10 cellular contexts compared by ENCODE assay signal in genomic region chr6:151475653-151476523, GRCh38. TPM values are rescaled to one million over a fixed set of nuclear protein-coding genes. Genes with fewer than 3 reads are reported as not detected.
DNase-seq lines count a peak whose midpoint lies in the region; ATAC-seq, FAIRE-seq and TF ChIP-seq lines count a peak whose summit lies in the region.
"Had no signal": no experiment of that assay in that cellular context is flagged by ENCODE, and none has a peak within 500 bp of the region (broad histone marks: within the 10 kb centered on the region; RNA-seq: fewer than 3 reads in every experiment).

No MANE protein-coding gene starts in this region.

- H3K4me3 Mint-ChIP-seq in natural killer cell treated with Interleukin-12 subunit alpha and Interleukin-12 subunit beta and Interleukin-15 and Interleukin-18, amount 100 ng/mL, for 72 hours: peak overlapping the region; percentile 48
- H3K4me3 Mint-ChIP-seq: central memory CD8-positive, alpha-beta T cell had no signal

- H2AFZ ChIP-seq in GM23248: peak overlapping the region; percentile 86
- H2AFZ ChIP-seq in endothelial cell of umbilical vein (ENCODE audit: low read depth, low read length): peak overlapping the region; percentile 18

- no peaks in the 10 kb centered on the region for H3K9me2 ChIP-seq in GM23248 (ENCODE audit: insufficient read depth)

- POLR2A ChIA-PET in endothelial cell of umbilical vein (lab: Charles Lee): no interaction called here

- H4K20me1 ChIP-seq in GM23248 (ENCODE audit: insufficient read depth): no peaks in the 10 kb centered on the region
- no peaks in the 10 kb centered on the region for H4K20me1 ChIP-seq in endothelial cell of umbilical vein (replicated peaks; ENCODE audit: control insufficient read depth, extremely low read depth, insufficient read depth, low read length)
- H4K20me1 ChIP-seq: BLaER1 treated with 17β-estradiol and CSF1 and Interleukin-3, amounts not matched to agents 10 nM and 100 nM had no signal

- DNase-seq in DMS79 treated with DMSO at 0.1 percent for 48 hours (lab: John Stamatoyannopoulos, UW) (peak; percentile 12), DMS79 (lab: John Stamatoyannopoulos, UW) (no peak), GM23248 (peak; percentile 77), NCI-H1105 treated with DMSO at 0.1 percent for 48 hours (lab: John Stamatoyannopoulos, UW) (peak; percentile 65), endothelial cell of umbilical vein (ENCODE audit: low read depth, low spot score) (peak; percentile 50)
- DNase-seq in natural killer cell treated with Interleukin-12 subunit alpha and Interleukin-12 subunit beta and Interleukin-15 and Interleukin-18, amount 100 ng/mL, for 72 hours (ENCODE audit: low spot score): no peak

- WGBS in GM23248 (ENCODE audit: low coverage in 1 of 2, low lambda C conversion rate in 2 of 2, missing lambda C conversion rate in 2 of 2), 2 experiments: 17 to 23% methylated on average over 16 of the region's 16 CpGs

- TF ChIP-seq POLR2A in endothelial cell of umbilical vein (IDR thresholded peaks at IDR 0.05; ENCODE audit: low read depth, low read length): no peak

- peak; percentile 82 for TF ChIP-seq CTCF in VCaP (conservative IDR thresholded peaks at IDR 0.05)
- TF ChIP-seq CTCF in endothelial cell of umbilical vein (IDR thresholded peaks at IDR 0.05; ENCODE audit: extremely low read depth in 1 of 2, insufficient read depth in 1 of 2, low read depth in 1 of 2, low read length in 2 of 2): peak; percentile 53 to 62

- H3K4me3 ChIP-seq in GM23248: peak overlapping the region; percentile 50; the same call in 1 of the 2 replicates
- H3K4me3 ChIP-seq in endothelial cell of umbilical vein (replicated peaks in 1 of 3; ENCODE audit: insufficient read depth in 1 of 3, low read depth in 1 of 3, low read length in 3 of 3): no peak overlapping the region
- H3K4me3 ChIP-seq: BLaER1 treated with 17β-estradiol and CSF1 and Interleukin-3, amounts not matched to agents 10 nM and 100 nM had no signal

- no peaks in the 10 kb centered on the region for H3K27me3 ChIP-seq in GM23248 (replicated peaks; ENCODE audit: insufficient read depth)
- no peaks in the 10 kb centered on the region for H3K27me3 ChIP-seq in endothelial cell of umbilical vein (ENCODE audit: control insufficient read depth in 2 of 2, insufficient read depth in 2 of 2, low read length in 2 of 2)
- H3K27me3 ChIP-seq: BLaER1 treated with 17β-estradiol and CSF1 and Interleukin-3, amounts not matched to agents 10 nM and 100 nM had no signal

- H3K9me1 ChIP-seq in endothelial cell of umbilical vein (replicated peaks; ENCODE audit: control insufficient read depth, extremely low read depth, insufficient read depth, low read length): no peaks in the 10 kb centered on the region

- CTCF ChIA-PET in endothelial cell of umbilical vein (lab: Charles Lee): interaction anchor here (0.6 to 2.1 kb wide), 6 partner anchors 10 to 584 kb away, joined by 3 to 6 read pairs (median 4); partner anchors contain the start of gene RMND1

- peak; percentile 82 for FAIRE-seq in endothelial cell of umbilical vein (lab: Jason Lieb, UNC)

- intact Hi-C loops in endothelial cell of umbilical vein (cut with micrococcal nuclease): loop anchor here (1.0 to 10.0 kb wide), 3 partner anchors 35 to 581 kb away; no protein-coding TSS in a partner anchor

- no peaks in the 10 kb centered on the region for H3K36me3 Mint-ChIP-seq in natural killer cell treated with Interleukin-12 subunit alpha and Interleukin-12 subunit beta and Interleukin-15 and Interleukin-18, amount 100 ng/mL, for 72 hours

- H3K9ac ChIP-seq in GM23248 (0 out of 2 replicates have a peak overlapping the region, but pooled peaks have one; percentile 13), endothelial cell of umbilical vein (replicated peaks; ENCODE audit: extremely low read depth, insufficient read depth, low read length) (no peak overlapping the region)
- H3K9ac ChIP-seq: BLaER1 treated with 17β-estradiol and CSF1 and Interleukin-3, amounts not matched to agents 10 nM and 100 nM had no signal

- H3K4me1 Mint-ChIP-seq in natural killer cell treated with Interleukin-12 subunit alpha and Interleukin-12 subunit beta and Interleukin-15 and Interleukin-18, amount 100 ng/mL, for 72 hours (ENCODE audit: low read depth in 2 of 2): peaks cover 4 to 5% of the 10 kb centered on the region in 2 donors
- H3K4me1 Mint-ChIP-seq: central memory CD8-positive, alpha-beta T cell had no signal

- no peaks in the 10 kb centered on the region for H3F3A ChIP-seq in GM23248 (ENCODE audit: insufficient read depth)

- H3K36me3 ChIP-seq in GM23248 (ENCODE audit: low read depth): no peaks in the 10 kb centered on the region
- H3K36me3 ChIP-seq in endothelial cell of umbilical vein (ENCODE audit: control insufficient read depth in 2 of 2, extremely low read depth in 1 of 2, insufficient read depth in 2 of 2, low read length in 2 of 2): no peaks in the 10 kb centered on the region

- H3K4me1 ChIP-seq in GM23248 (ENCODE audit: insufficient read depth): peaks cover 4% of the 10 kb centered on the region; the same call in 1 of the 2 replicates
- peaks cover 2% of the 10 kb centered on the region for H3K4me1 ChIP-seq in endothelial cell of umbilical vein (ENCODE audit: control insufficient read depth, extremely low read depth, insufficient read depth, low read length)

- H3K79me2 ChIP-seq in GM23248 (ENCODE audit: insufficient read depth) (no peaks in the 10 kb centered on the region), endothelial cell of umbilical vein (ENCODE audit: control insufficient read depth, insufficient read depth, low read length) (no peaks in the 10 kb centered on the region)

- H3K9me3 Mint-ChIP-seq in natural killer cell treated with Interleukin-12 subunit alpha and Interleukin-12 subunit beta and Interleukin-15 and Interleukin-18, amount 100 ng/mL, for 72 hours: no peaks in the 10 kb centered on the region
- H3K9me3 Mint-ChIP-seq: central memory CD8-positive, alpha-beta T cell had no signal

- H3K9me3 ChIP-seq in GM23248 (ENCODE audit: low read depth): no peaks in the 10 kb centered on the region
- no peaks in the 10 kb centered on the region for H3K9me3 ChIP-seq in endothelial cell of umbilical vein (replicated peaks; ENCODE audit: control insufficient read depth, insufficient read depth, low read length)

- in situ Hi-C loops in GM23248 (cut with MboI): no loop called here

- H3K27ac ChIP-seq in GM23248: peak overlapping the region; percentile 2; the same call in 1 of the 2 replicates
- H3K27ac ChIP-seq in VCaP: no peak overlapping the region
- H3K27ac ChIP-seq in endothelial cell of umbilical vein (ENCODE audit: insufficient read depth, low read depth, low read length): no peak overlapping the region
- H3K27ac ChIP-seq: BLaER1 treated with 17β-estradiol and CSF1 and Interleukin-3, amounts not matched to agents 10 nM and 100 nM had no signal

- no peak for ATAC-seq in natural killer cell treated with Interleukin-12 subunit alpha and Interleukin-12 subunit beta and Interleukin-15 and Interleukin-18, amount 100 ng/mL, for 72 hours
- no peak for ATAC-seq in GM21619 (IDR thresholded peaks at IDR 0.05; ENCODE audit: unreplicated experiment)

- H3K4me2 ChIP-seq in GM23248 (ENCODE audit: unreplicated experiment): peak overlapping the region; percentile 81
- peak overlapping the region; percentile 62 for H3K4me2 ChIP-seq in endothelial cell of umbilical vein (ENCODE audit: insufficient read depth, low read length)

- dilution Hi-C loops in endothelial cell of umbilical vein (cut with MboI; ENCODE audit: extremely low pct_ligation_motif_present, low sequenced_read_pairs): no loop called here

- H3K27me3 Mint-ChIP-seq in natural killer cell treated with Interleukin-12 subunit alpha and Interleukin-12 subunit beta and Interleukin-15 and Interleukin-18, amount 100 ng/mL, for 72 hours: no peaks in the 10 kb centered on the region
- H3K27me3 Mint-ChIP-seq: central memory CD8-positive, alpha-beta T cell had no signal

- BruUV-seq in endothelial cell of umbilical vein (replicated peaks; lab: Mats Ljungman, UMichigan): no TSS peak

- H3K27ac Mint-ChIP-seq in natural killer cell treated with Interleukin-12 subunit alpha and Interleukin-12 subunit beta and Interleukin-15 and Interleukin-18, amount 100 ng/mL, for 72 hours: peak overlapping the region in 1 of 2 donors; percentile 27

TF ChIP-seq in endothelial cell of umbilical vein, 7 proteins besides CTCF, POLR2A, EP300 and RAD21 (continues in another document):
- no peak for TF ChIP-seq EZH2 (IDR thresholded peaks at IDR 0.05; ENCODE audit: borderline replicate concordance, low read depth, low read length, severe bottlenecking)
- no peak for TF ChIP-seq POLR2AphosphoS5 (IDR thresholded peaks at IDR 0.05; ENCODE audit: insufficient read depth, low read depth, low read length)
- TF ChIP-seq FOS (IDR thresholded peaks at IDR 0.05; ENCODE audit: borderline replicate concordance, insufficient read depth, low read length): no peak

RNA-seq across cellular contexts. Expression of gene CCDC170, which starts 17.9 kb away (rescaled TPM):
- 0.11 TPM in 1 of 2 replicates, not detected in the other for total RNA-seq in GM23248 (2014; rRNA removed; shearing (Covaris generic))
- polyA plus RNA-seq in GM23248 (2016; fragmentation: Nextera tagmentation; extraction: Ambion mirVana): 0.27 and 0.49 TPM in 2 replicates
- total RNA-seq in endothelial cell of umbilical vein: 0.07 and 0.53 TPM in 2 replicates
- 0.13 and 0.21 TPM in 2 replicates for polyA plus RNA-seq in endothelial cell of umbilical vein
- 0.12 and 0.14 TPM in 2 replicates for polyA plus RNA-seq in endothelial cell of umbilical vein (2011; cell fraction: cytosol; rRNA removed)
- polyA plus RNA-seq in endothelial cell of umbilical vein (2011; cell fraction: nucleus; rRNA removed): 0.22 and 0.28 TPM in 2 replicates
- 0.39 and 0.71 TPM in 2 replicates for polyA plus RNA-seq in endothelial cell of umbilical vein (2012)
- 0.34 and 1.7 TPM in 2 replicates for polyA minus RNA-seq in endothelial cell of umbilical vein
- not detected for polyA minus RNA-seq in endothelial cell of umbilical vein (2011; cell fraction: cytosol; rRNA and poly(A)+ RNA removed)
- polyA minus RNA-seq in endothelial cell of umbilical vein (2011; cell fraction: nucleus; rRNA and poly(A)+ RNA removed): 0.14 TPM in 2 replicates
- not detected for total RNA-seq in natural killer cell treated with Interleukin-12 subunit alpha and Interleukin-12 subunit beta and Interleukin-15 and Interleukin-18, amount 100 ng/mL, for 72 hours

RNA-seq across cellular contexts. Expression of gene RMND1, which starts 24.0 kb away (rescaled TPM):
- 29.9 and 31.1 TPM in 2 replicates for total RNA-seq in GM23248 (2014; rRNA removed; shearing (Covaris generic))
- 25.6 and 30.6 TPM in 2 replicates for polyA plus RNA-seq in GM23248 (2016; fragmentation: Nextera tagmentation; extraction: Ambion mirVana)
- total RNA-seq in endothelial cell of umbilical vein: 17.2 and 21.4 TPM in 2 replicates
- polyA plus RNA-seq in endothelial cell of umbilical vein: 4.1 and 6.3 TPM in 2 replicates
- 11.2 and 12.4 TPM in 2 replicates for polyA plus RNA-seq in endothelial cell of umbilical vein (2011; cell fraction: cytosol; rRNA removed)
- 7.9 and 10.5 TPM in 2 replicates for polyA plus RNA-seq in endothelial cell of umbilical vein (2011; cell fraction: nucleus; rRNA removed)
- 16.0 and 22.0 TPM in 2 replicates for polyA plus RNA-seq in endothelial cell of umbilical vein (2012)
- 14.9 and 15.0 TPM in 2 replicates for polyA minus RNA-seq in endothelial cell of umbilical vein
- 5.6 TPM for polyA minus RNA-seq in endothelial cell of umbilical vein (2011; cell fraction: cytosol; rRNA and poly(A)+ RNA removed)
- 18.8 and 20.5 TPM in 2 replicates for polyA minus RNA-seq in endothelial cell of umbilical vein (2011; cell fraction: nucleus; rRNA and poly(A)+ RNA removed)
- total RNA-seq in natural killer cell treated with Interleukin-12 subunit alpha and Interleukin-12 subunit beta and Interleukin-15 and Interleukin-18, amount 100 ng/mL, for 72 hours: 10 to 100 TPM; 19.2 to 27.3 TPM

Comparison
In these comparisons a context has a peak if more than half of its experiments do, and no peak if none do; other contexts are left out.
1. DNase-seq: peak in DMS79 treated with DMSO at 0.1 percent for 48 hours (single experiment), GM23248 (single experiment), NCI-H1105 treated with DMSO at 0.1 percent for 48 hours (single experiment) and endothelial cell of umbilical vein (single experiment); none in DMS79 (single experiment) and natural killer cell treated with Interleukin-12 subunit alpha and Interleukin-12 subunit beta and Interleukin-15 and Interleukin-18, amount 100 ng/mL, for 72 hours (single experiment).